20 cellular contexts compared by ENCODE assay signal in genomic region chr1:59178803-59179202, GRCh38.
A peak's percentile ranks its signal among the peaks of the same experiment; 100 is the strongest.
DNase-seq lines count a peak whose midpoint lies in the region; ATAC-seq and TF ChIP-seq lines count a peak whose summit lies in the region.
"Had no signal": no experiment of that assay in that cellular context is flagged by ENCODE, and none has a peak within 500 bp of the region (broad histone marks: within the 10 kb centered on the region; RNA-seq: fewer than 3 reads in every experiment).

No MANE protein-coding gene starts in this region.

- intact Hi-C loops in adrenal gland (cut with DNase I) (no loop called here), heart right ventricle (cut with DNase I) (no loop called here)

- peaks cover 6% of the 10 kb centered on the region for H3K9me3 Mint-ChIP-seq in nephron
- H3K9me3 Mint-ChIP-seq: activated naive CD8-positive, alpha-beta T cell treated with anti-CD3 and anti-CD28 coated beads for 36 hours; dendritic cell treated with granulocyte-macrophage colony-stimulating factor and Interleukin-4, amounts not matched to agents 40 ng/mL and 50 ng/mL, for 4 days had no signal

- no peak overlapping the region for H3K4me3 Mint-ChIP-seq in nephron
- H3K4me3 Mint-ChIP-seq: activated CD4-positive, alpha-beta T cell treated with anti-CD3 and anti-CD28 coated beads for 36 hours; activated CD8-positive, alpha-beta memory T cell treated with anti-CD3 and anti-CD28 coated beads, Interleukin-2, amount 10 ng/mL, durations not matched to agents 7 days and 5 days; activated naive CD8-positive, alpha-beta T cell treated with anti-CD3 and anti-CD28 coated beads for 36 hours; CD14-positive monocyte; dendritic cell treated with granulocyte-macrophage colony-stimulating factor and Interleukin-4, amounts not matched to agents 40 ng/mL and 50 ng/mL, for 4 days; neural crest cell had no signal

- TF ChIP-seq POLR2A in adrenal gland (IDR thresholded peaks at IDR 0.05) (no peak), suprapubic skin (IDR thresholded peaks at IDR 0.05) (no peak), GM18505 (IDR thresholded peaks at IDR 0.05; ENCODE audit: borderline replicate concordance, extremely low read depth, insufficient read depth, insufficient read length) (no peak)

- H3K9me3 ChIP-seq in adrenal gland (replicated peaks in 1 of 3) (no peaks in the 10 kb centered on the region), heart right ventricle (peaks cover 0 to 6% (median 0%) of the 10 kb centered on the region in 11 donors), suprapubic skin (no peaks in the 10 kb centered on the region)

- H3K27me3 ChIP-seq in adrenal gland: no peaks in the 10 kb centered on the region
- H3K27me3 ChIP-seq in heart right ventricle: no peaks in the 10 kb centered on the region
- H3K27me3 ChIP-seq in suprapubic skin: no peaks in the 10 kb centered on the region
- H3K27me3 ChIP-seq: brain microvascular endothelial cell had no signal

- no peak overlapping the region for H3K4me3 ChIP-seq in adrenal gland
- no peak overlapping the region for H3K4me3 ChIP-seq in heart right ventricle
- no peak overlapping the region for H3K4me3 ChIP-seq in suprapubic skin

- peak overlapping the region; percentile 22 to 68 (median 62) for H3K27ac Mint-ChIP-seq in nephron
- H3K27ac Mint-ChIP-seq: activated CD4-positive, alpha-beta T cell treated with anti-CD3 and anti-CD28 coated beads for 36 hours; activated CD8-positive, alpha-beta memory T cell treated with anti-CD3 and anti-CD28 coated beads, Interleukin-2, amount 10 ng/mL, durations not matched to agents 7 days and 5 days; activated naive CD8-positive, alpha-beta T cell treated with anti-CD3 and anti-CD28 coated beads for 36 hours; activated T-helper 2 cell treated with anti-CD3 and anti-CD28 coated beads, Interferon-gamma antibody, Interleukin-2, Interleukin-4, amounts not matched to agents 10 μg/mL and 5 μg/mL and 100 μg/mL, durations not matched to agents 14 hours and 24 hours and 36 hours; CD14-positive monocyte; dendritic cell treated with granulocyte-macrophage colony-stimulating factor and Interleukin-4, amounts not matched to agents 40 ng/mL and 50 ng/mL, for 4 days had no signal

- H3K27ac ChIP-seq in adrenal gland: peak overlapping the region in 2 of 5 donors; percentile 17 to 35
- peak overlapping the region in 5 of 10 donors; percentile 12 to 32 (median 13) for H3K27ac ChIP-seq in heart right ventricle
- peak overlapping the region; percentile 62 for H3K27ac ChIP-seq in suprapubic skin
- H3K27ac ChIP-seq: brain microvascular endothelial cell had no signal

- TF ChIP-seq EP300 in suprapubic skin (IDR thresholded peaks at IDR 0.05): no peak

- H3K4me1 ChIP-seq in adrenal gland (replicated peaks in 1 of 2) (peaks cover 0 to 21% of the 10 kb centered on the region in 2 donors), heart right ventricle (peaks cover 0 to 23% (median 0%) of the 10 kb centered on the region in 9 donors), suprapubic skin (peaks cover 8% of the 10 kb centered on the region)

- 60 to 93% (median 70%) methylated on average over 2 of the region's 2 CpGs for WGBS in adrenal gland, 4 donors
- WGBS in heart right ventricle, 2 donors: 61 to 66% methylated on average over 2 of the region's 2 CpGs
- 76% methylated on average over 2 of the region's 2 CpGs for WGBS in suprapubic skin

- H3K36me3 ChIP-seq in adrenal gland (replicated peaks in 1 of 2) (no peaks in the 10 kb centered on the region), heart right ventricle (no peaks in the 10 kb centered on the region), suprapubic skin (no peaks in the 10 kb centered on the region)
- H3K36me3 ChIP-seq: brain microvascular endothelial cell had no signal

- peak in 5 of 8 donors; percentile 30 to 79 (median 73) for ATAC-seq in heart right ventricle
- no peak for ATAC-seq in GM18868 (IDR thresholded peaks at IDR 0.05; ENCODE audit: unreplicated experiment)
- no peak for ATAC-seq in HG03457 (IDR thresholded peaks at IDR 0.05; ENCODE audit: unreplicated experiment)
- ATAC-seq in GM18505 (IDR thresholded peaks at IDR 0.05; ENCODE audit: unreplicated experiment): no peak
- ATAC-seq: activated CD4-positive, alpha-beta T cell treated with anti-CD3 and anti-CD28 coated beads for 36 hours; activated CD8-positive, alpha-beta memory T cell treated with anti-CD3 and anti-CD28 coated beads, Interleukin-2, amount 10 ng/mL, durations not matched to agents 7 days and 5 days had no signal

- H3K36me3 Mint-ChIP-seq in nephron (ENCODE audit: low read depth): no peaks in the 10 kb centered on the region
- H3K36me3 Mint-ChIP-seq: activated naive CD8-positive, alpha-beta T cell treated with anti-CD3 and anti-CD28 coated beads for 36 hours; CD14-positive monocyte had no signal

- no peak for TF ChIP-seq CTCF in adrenal gland (IDR thresholded peaks at IDR 0.05)
- TF ChIP-seq CTCF in heart right ventricle (IDR thresholded peaks at IDR 0.05): no peak
- no peak for TF ChIP-seq CTCF in nephron (IDR thresholded peaks at IDR 0.05; ENCODE audit: unreplicated experiment in 3 of 3)
- TF ChIP-seq CTCF in suprapubic skin (IDR thresholded peaks at IDR 0.05): no peak

- no peaks in the 10 kb centered on the region for H3K27me3 Mint-ChIP-seq in nephron (ENCODE audit: low read depth)
- H3K27me3 Mint-ChIP-seq: activated CD4-positive, alpha-beta T cell treated with anti-CD3 and anti-CD28 coated beads for 36 hours; activated CD8-positive, alpha-beta memory T cell treated with anti-CD3 and anti-CD28 coated beads, Interleukin-2, amount 10 ng/mL, durations not matched to agents 7 days and 5 days; activated naive CD8-positive, alpha-beta T cell treated with anti-CD3 and anti-CD28 coated beads for 36 hours; dendritic cell treated with granulocyte-macrophage colony-stimulating factor and Interleukin-4, amounts not matched to agents 40 ng/mL and 50 ng/mL, for 4 days had no signal

- peak in 5 of 7 donors; percentile 25 to 62 (median 31) for DNase-seq in adrenal gland
- no peak for DNase-seq in heart right ventricle
- no peak for DNase-seq in suprapubic skin (ENCODE audit: low spot score in 2 of 2)
- no peak for DNase-seq in NAMALWA (ENCODE audit: low spot score)
- DNase-seq: activated CD4-positive, alpha-beta T cell treated with anti-CD3 and anti-CD28 coated beads for 36 hours; activated CD8-positive, alpha-beta memory T cell treated with anti-CD3 and anti-CD28 coated beads, Interleukin-2, amount 10 ng/mL, durations not matched to agents 7 days and 5 days; activated naive CD8-positive, alpha-beta T cell treated with anti-CD3 and anti-CD28 coated beads for 36 hours; islet precursor cell; NCI-H1436; NCI-H526; stimulated activated CD4-positive, alpha-beta T cell treated with anti-CD3 and anti-CD28 coated beads, Interleukin-15, amount 100 ng/mL, for 24 hours had no signal

- peaks cover 15% of the 10 kb centered on the region for H3K4me1 Mint-ChIP-seq in nephron
- H3K4me1 Mint-ChIP-seq: activated CD4-positive, alpha-beta T cell treated with anti-CD3 and anti-CD28 coated beads for 36 hours; activated CD8-positive, alpha-beta memory T cell treated with anti-CD3 and anti-CD28 coated beads, Interleukin-2, amount 10 ng/mL, durations not matched to agents 7 days and 5 days; activated naive CD8-positive, alpha-beta T cell treated with anti-CD3 and anti-CD28 coated beads for 36 hours; neural crest cell had no signal

Comparison
In these comparisons a context has a peak if more than half of its experiments do, and no peak if none do; other contexts are left out.
1. DNase-seq: peak in adrenal gland (5 of 7); none in heart right ventricle (0 of 2), suprapubic skin (0 of 2) and NAMALWA (single experiment).
2. ATAC-seq: peak in heart right ventricle (5 of 8); none in GM18868 (single experiment), HG03457 (single experiment) and GM18505 (single experiment).